ENCODE assay signal across 26 cellular contexts in the genomic region with DNA sequence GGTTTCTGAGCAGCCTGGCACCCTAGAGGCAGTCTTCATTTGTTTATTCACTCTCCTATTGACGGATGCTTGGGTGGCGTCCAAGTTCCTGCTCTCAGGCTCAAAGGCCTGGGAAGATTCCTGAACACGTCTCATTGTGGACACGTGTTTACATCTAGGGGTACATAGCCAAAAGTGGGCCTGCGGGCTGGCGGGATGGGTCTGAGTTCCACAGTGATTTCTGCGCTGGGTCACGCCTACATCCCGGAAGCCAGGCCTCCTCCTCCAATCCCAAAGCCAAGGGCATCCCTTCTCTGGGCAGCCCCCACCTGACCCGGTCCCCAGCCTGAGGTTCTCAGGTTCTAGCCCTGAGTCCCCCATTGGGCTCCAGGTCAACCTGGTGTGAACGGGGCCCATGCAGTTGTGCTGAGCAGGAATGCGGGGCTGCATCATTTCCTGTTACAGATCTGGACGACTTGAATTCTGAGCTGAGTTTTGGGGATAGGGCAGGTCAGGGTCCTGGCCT. TPM values are rescaled to one million over a fixed set of nuclear protein-coding genes. Genes with fewer than 3 reads are reported as not detected.
DNase-seq lines count a peak whose midpoint lies in the region; FAIRE-seq and TF ChIP-seq lines count a peak whose summit lies in the region.
"Had no signal": no experiment of that assay in that cellular context is flagged by ENCODE, and none has a peak within 500 bp of the region (broad histone marks: within the 10 kb centered on the region; RNA-seq: fewer than 3 reads in every experiment).

No MANE protein-coding gene starts in this region.

- DNase-seq in activated effector memory CD4-positive, alpha-beta T cell treated with anti-CD3 and anti-CD28 coated beads, Interleukin-2, amount 50 U/mL, for 16 hours = peak; percentile 42
- DNase-seq in activated effector memory CD4-positive, alpha-beta T cell treated with Interleukin-2 at 50 U/mL for 16 hours = no peak
- DNase-seq in M059J (ENCODE audit: low read depth) (peak; percentile 29), iPS-NIHi7 (ENCODE audit: extremely low spot score) (peak; percentile 7), spleen (peak; percentile 49), H54 (ENCODE audit: insufficient read length, low spot score) (no peak), GM12892 (ENCODE audit: insufficient read length) (no peak), DMS 273 treated with DMSO at 0.1 percent for 48 hours (lab: John Stamatoyannopoulos, UW) (no peak)
- DNase-seq: activated CD4-positive, alpha-beta T cell treated with anti-CD3 and anti-CD28 coated beads for 48 hours; activated gamma-delta T cell; amniotic stem cell; central memory CD4-positive, alpha-beta T cell; erythroblast; foreskin melanocyte; hippocampal formation; MV-4-11; NCI-H187; tibial artery had no signal

- WGBS in spleen, 5 donors = 68 to 81% (median 74%) methylated on average over 10 to 13 of the region's 13 CpGs

- H3K4me3 ChIP-seq in spleen = no peak overlapping the region
- H3K4me3 ChIP-seq: GM12878, K562, tibial artery had no signal

- no peak for FAIRE-seq in H54 (lab: Jason Lieb, UNC)
- FAIRE-seq in GM12892 (lab: Jason Lieb, UNC) = no peak
- FAIRE-seq: GM12878, GM19239, K562, keratinocyte had no signal

- H3K27ac ChIP-seq in spleen = no peak overlapping the region
- H3K27ac ChIP-seq: tibial artery had no signal

- intact Hi-C loops in spleen (cut with DNase I; ENCODE audit: low total_unique reads) = no loop called here

- no peaks in the 10 kb centered on the region for H3K9me3 ChIP-seq in spleen
- H3K9me3 ChIP-seq: tibial artery had no signal

- H3K4me1 ChIP-seq in spleen = no peaks in the 10 kb centered on the region
- H3K4me1 ChIP-seq: tibial artery had no signal

- no peak for TF ChIP-seq CTCF in spleen (IDR thresholded peaks at IDR 0.05 in 8 of 11, conservative IDR thresholded peaks at IDR 0.05 in 3 of 11)

- H3K36me3 ChIP-seq in spleen = no peaks in the 10 kb centered on the region
- H3K36me3 ChIP-seq: tibial artery had no signal

- TF ChIP-seq POLR2A in spleen (IDR thresholded peaks at IDR 0.05) (no peak), H54 (IDR thresholded peaks at IDR 0.05; ENCODE audit: low read depth, low read length) (no peak), GM12892 (IDR thresholded peaks at IDR 0.05; ENCODE audit: low read depth, low read length) (no peak)

- no peaks in the 10 kb centered on the region for H3K27me3 ChIP-seq in spleen (replicated peaks in 1 of 7)

RNA-seq across cellular contexts. Expression of a gene that starts 14.8 kb away (rescaled TPM):
- not detected in 2 replicates for total RNA-seq in M059J (2014; rRNA removed; shearing (Covaris generic))
- total RNA-seq in spleen = not detected
- polyA plus RNA-seq in spleen = not detected
- not detected for polyA plus RNA-seq in GM12892 (2012; ENCODE audit: missing spikeins)
- total RNA-seq: GM12878; K562; naive thymus-derived CD4-positive, alpha-beta T cell; NCI-H460; osteocyte had no signal
- polyA plus RNA-seq: CD14-positive monocyte; K562; naive thymus-derived CD4-positive, alpha-beta T cell had no signal

Comparison
In these comparisons a context has a peak if more than half of its experiments do, and no peak if none do; other contexts are left out.
1. DNase-seq: peak in activated effector memory CD4-positive, alpha-beta T cell treated with anti-CD3 and anti-CD28 coated beads, Interleukin-2, amount 50 U/mL, for 16 hours (single experiment), M059J (single experiment), iPS-NIHi7 (single experiment) and spleen (single experiment); none in activated effector memory CD4-positive, alpha-beta T cell treated with Interleukin-2 at 50 U/mL for 16 hours (single experiment), H54 (single experiment), GM12892 (single experiment) and DMS 273 treated with DMSO at 0.1 percent for 48 hours (single experiment).